In genomic region chr20:36629719-36630340, GRCh38 we compare ENCODE assay signal across 10 cellular contexts. TPM values are rescaled to one million over a fixed set of nuclear protein-coding genes. Genes with fewer than 3 reads are reported as not detected.
A peak's percentile ranks its signal among the peaks of the same experiment; 100 is the strongest.
DNase-seq lines count a peak whose midpoint lies in the region; FAIRE-seq and TF ChIP-seq lines count a peak whose summit lies in the region.
"Had no signal": no experiment of that assay in that cellular context is flagged by ENCODE, and none has a peak within 500 bp of the region (broad histone marks: within the 10 kb centered on the region; RNA-seq: fewer than 3 reads in every experiment).

No MANE protein-coding gene starts in this region.

- TF ChIP-seq POLR2A in NB4 (IDR thresholded peaks at IDR 0.05; ENCODE audit: extremely low read depth, insufficient read length) (no peak), erythroblast (IDR thresholded peaks at IDR 0.05; ENCODE audit: low read length) (no peak)

- H3K4me1 ChIP-seq in Caco-2, result no peaks in the 10 kb centered on the region
- H3K4me1 ChIP-seq: parathyroid adenoma, upper lobe of left lung had no signal

- no peaks in the 10 kb centered on the region for H3K36me3 Mint-ChIP-seq in Caco-2 (ENCODE audit: insufficient read depth, unreplicated experiment)

- H3K4me3 ChIP-seq in NB4 (ENCODE audit: low read depth, low read length) (no peak overlapping the region), skin epidermis (no peak overlapping the region), WERI-Rb-1 (ENCODE audit: low read depth, low read length) (no peak overlapping the region), Caco-2 (ENCODE audit: low read depth, low read length) (no peak overlapping the region)
- H3K4me3 ChIP-seq: upper lobe of left lung had no signal

- H3K27ac Mint-ChIP-seq in Caco-2 (ENCODE audit: unreplicated experiment), result no peak overlapping the region

- no TSS peak for BruUV-seq in Caco-2 (replicated peaks; lab: Mats Ljungman, UMichigan)

- no peak overlapping the region for H3K4me3 Mint-ChIP-seq in Caco-2 (ENCODE audit: unreplicated experiment)

- H3K9me3 ChIP-seq in WERI-Rb-1 (ENCODE audit: severe bottlenecking) (no peaks in the 10 kb centered on the region), Caco-2 (no peaks in the 10 kb centered on the region)
- H3K9me3 ChIP-seq: upper lobe of left lung had no signal

- no peak for TF ChIP-seq CTCF in NB4 (IDR thresholded peaks at IDR 0.05; ENCODE audit: low read depth, low read length)
- TF ChIP-seq CTCF in WERI-Rb-1 (IDR thresholded peaks at IDR 0.05; ENCODE audit: low read depth, low read length), result no peak
- no peak for TF ChIP-seq CTCF in Caco-2 (IDR thresholded peaks at IDR 0.05; ENCODE audit: insufficient read depth in 1 of 2, low read depth in 1 of 2, low read length in 1 of 2, severe bottlenecking in 1 of 2, unreplicated experiment in 1 of 2)

- H3K27ac ChIP-seq in skin epidermis (peak overlapping the region in 11 of 21 experiments; percentile 18 to 81 (median 58)), WERI-Rb-1 (no peak overlapping the region)
- H3K27ac ChIP-seq: parathyroid adenoma had no signal

- H3K36me3 ChIP-seq in WERI-Rb-1 (no peaks in the 10 kb centered on the region), Caco-2 (ENCODE audit: control insufficient read depth, insufficient read depth, low read length) (no peaks in the 10 kb centered on the region)
- H3K36me3 ChIP-seq: upper lobe of left lung had no signal

- no peaks in the 10 kb centered on the region for H3K27me3 Mint-ChIP-seq in Caco-2 (ENCODE audit: insufficient read depth, unreplicated experiment)

- H3K4me1 Mint-ChIP-seq in Caco-2 (ENCODE audit: low read depth, unreplicated experiment), result no peaks in the 10 kb centered on the region

- POLR2A ChIA-PET in Caco-2 (lab: Charles Lee), result no interaction called here

- DNase-seq in GM18507 (ENCODE audit: extremely low spot score, insufficient read length, low read depth) (no peak), NB4 (ENCODE audit: low read depth) (peak; percentile 91), erythroblast (lab: John Stamatoyannopoulos, UW) (no peak), WERI-Rb-1 (no peak), foreskin melanocyte (no peak), Caco-2 (no peak)
- peak; percentile 79 for DNase-seq in activated effector memory CD4-positive, alpha-beta T cell treated with anti-CD3 and anti-CD28 coated beads, Interleukin-2, amount 50 U/mL, for 16 hours

- H3K27me3 ChIP-seq in WERI-Rb-1 (ENCODE audit: insufficient read depth, low read depth, severe bottlenecking) (no peaks in the 10 kb centered on the region), Caco-2 (replicated peaks; ENCODE audit: control insufficient read depth, insufficient read depth, low read length) (no peaks in the 10 kb centered on the region)
- H3K27me3 ChIP-seq: upper lobe of left lung had no signal

- CTCF ChIA-PET in Caco-2 (lab: Charles Lee), result interaction anchor here (0.8 kb wide), 1 partner anchor 36 kb away, joined by 3 read pairs; no protein-coding TSS in a partner anchor

- intact Hi-C loops in Caco-2 (cut with micrococcal nuclease; ENCODE audit: unreplicated experiment), result no loop called here

- no peaks in the 10 kb centered on the region for H3K9me3 Mint-ChIP-seq in Caco-2 (ENCODE audit: unreplicated experiment)

- peak; percentile 15 for FAIRE-seq in GM18507 (lab: Jason Lieb, UNC)

RNA-seq across cellular contexts. Expression of gene SLA2, which starts 16.2 kb away (rescaled TPM):
- total RNA-seq in Caco-2 (2022), result 0.19 and 0.20 TPM in 2 replicates

RNA-seq across cellular contexts. Expression of gene RAB5IF, which starts 24.3 kb away (rescaled TPM):
- total RNA-seq in Caco-2 (2022), result 279 and 282 TPM in 2 replicates

RNA-seq across cellular contexts. Expression of gene TGIF2, which starts 56.4 kb away (rescaled TPM):
- 58.4 and 60.6 TPM in 2 replicates for total RNA-seq in Caco-2 (2022)

Comparison
In these comparisons a context has a peak if more than half of its experiments do, and no peak if none do; other contexts are left out.
1. DNase-seq: peak in NB4 (single experiment) and activated effector memory CD4-positive, alpha-beta T cell treated with anti-CD3 and anti-CD28 coated beads, Interleukin-2, amount 50 U/mL, for 16 hours (single experiment); none in GM18507 (single experiment), erythroblast (0 of 2), WERI-Rb-1 (single experiment), foreskin melanocyte (single experiment) and Caco-2 (0 of 2).